18 cellular contexts compared by ENCODE assay signal in the genomic region with DNA sequence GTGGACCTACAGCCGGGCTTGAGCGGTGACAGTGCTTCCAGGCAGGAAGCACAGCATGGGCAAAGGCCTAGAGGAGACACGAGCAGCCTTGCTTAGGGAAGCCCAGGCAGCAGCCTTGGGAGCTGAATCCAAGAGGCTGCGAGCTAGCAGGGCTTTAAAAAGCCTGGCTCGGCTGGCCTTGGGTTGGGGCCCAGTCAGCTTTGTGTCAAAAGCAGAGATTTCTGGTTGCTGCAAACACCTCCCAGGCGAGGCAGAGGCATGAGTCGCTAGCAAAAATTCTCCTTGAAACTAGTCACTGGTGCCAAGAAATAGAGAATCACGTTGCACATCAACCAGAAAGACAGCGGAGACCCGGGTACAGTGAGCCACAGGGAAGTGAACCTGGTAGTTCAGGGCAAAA. TPM values are rescaled to one million over a fixed set of nuclear protein-coding genes. Genes with fewer than 3 reads are reported as not detected.
DNase-seq lines count a peak whose midpoint lies in the region; ATAC-seq, FAIRE-seq and TF ChIP-seq lines count a peak whose summit lies in the region.
"Had no signal": no experiment of that assay in that cellular context is flagged by ENCODE, and none has a peak within 500 bp of the region (broad histone marks: within the 10 kb centered on the region; RNA-seq: fewer than 3 reads in every experiment).

No MANE protein-coding gene starts in this region.

- H3K9me3 ChIP-seq in A549, result no peaks in the 10 kb centered on the region
- H3K9me3 ChIP-seq: ovary had no signal

- CTCF ChIA-PET in A549 (lab: Yijun Ruan, JAX), result interaction anchor here (0.6 to 1.2 kb wide), 2 partner anchors 10 to 102 kb away, joined by 3 read pairs; no protein-coding TSS in a partner anchor

- peak overlapping the region; percentile 30 to 63; a peak in 3 of 6 replicates for H3K27ac ChIP-seq in A549
- H3K27ac ChIP-seq: ovary had no signal

- H3K4me3 ChIP-seq in A549, result no peak overlapping the region
- no peak overlapping the region for H3K4me3 ChIP-seq in cardiac fibroblast (replicated peaks in 1 of 2; ENCODE audit: low read depth in 2 of 2, low read length in 2 of 2)
- H3K4me3 ChIP-seq: ovary had no signal

- no peaks in the 10 kb centered on the region for H3K36me3 Mint-ChIP-seq in activated naive CD8-positive, alpha-beta T cell treated with anti-CD3 and anti-CD28 coated beads for 36 hours
- H3K36me3 Mint-ChIP-seq in type B pancreatic cell, result no peaks in the 10 kb centered on the region
- H3K36me3 Mint-ChIP-seq: activated naive CD8-positive, alpha-beta T cell treated with anti-CD3 and anti-CD28 coated beads, Interleukin-2, amount 10 ng/mL, durations not matched to agents 7 days and 5 days had no signal

- H3K9me3 Mint-ChIP-seq in activated naive CD8-positive, alpha-beta T cell treated with anti-CD3 and anti-CD28 coated beads for 36 hours, result no peaks in the 10 kb centered on the region
- H3K9me3 Mint-ChIP-seq in type B pancreatic cell, result no peaks in the 10 kb centered on the region
- H3K9me3 Mint-ChIP-seq: activated naive CD8-positive, alpha-beta T cell treated with anti-CD3 and anti-CD28 coated beads, Interleukin-2, amount 10 ng/mL, durations not matched to agents 7 days and 5 days had no signal

- DNase-seq in A549 (ENCODE audit: low read depth in 1 of 2, low spot score in 1 of 2) (no peak), HK-2 (ENCODE audit: unreplicated experiment) (peak; percentile 8), cardiac fibroblast (ENCODE audit: low read depth in 2 of 2) (peak; percentile 46 to 48), medulla oblongata (ENCODE audit: extremely low spot score) (peak; percentile 33), frontal cortex (ENCODE audit: low spot score in 2 of 2) (no peak), type B pancreatic cell (ENCODE audit: extremely low spot score, unreplicated experiment) (no peak), left colon (no peak)
- DNase-seq in activated naive CD8-positive, alpha-beta T cell treated with anti-CD3 and anti-CD28 coated beads for 36 hours, result no peak
- DNase-seq: activated naive CD8-positive, alpha-beta T cell treated with anti-CD3 and anti-CD28 coated beads, Interleukin-2, amount 10 ng/mL, durations not matched to agents 7 days and 5 days; GF-D8; NCI-H2107; ovary; stimulated activated CD4-positive, alpha-beta T cell treated with anti-CD3 and anti-CD28 coated beads, Interleukin-4, amount 100 ng/mL, for 4 hours had no signal

- peak overlapping the region; percentile 37; the same call in 2 of the 3 replicates for H3K4me2 ChIP-seq in A549

- no peak for TF ChIP-seq EP300 in A549 (IDR thresholded peaks at IDR 0.05)

- peaks cover 11% of the 10 kb centered on the region; the same call in 2 of the 3 replicates for H3K4me1 ChIP-seq in A549

- 38% methylated on average over 10 of the region's 10 CpGs for WGBS in A549 (ENCODE audit: missing lambda C conversion rate)

- ATAC-seq in A549 (peak; percentile 40 to 63; a peak in 4 of 6 replicates), left colon (no peak)

- no peak for FAIRE-seq in A549 (lab: Jason Lieb, UNC)
- no peak for FAIRE-seq in frontal cortex (lab: Jason Lieb, UNC)
- FAIRE-seq: keratinocyte had no signal

- intact Hi-C loops in left colon (cut with DNase I, micrococcal nuclease), result no loop called here

- no peaks in the 10 kb centered on the region for H3K4me1 Mint-ChIP-seq in activated naive CD8-positive, alpha-beta T cell treated with anti-CD3 and anti-CD28 coated beads for 36 hours
- H3K4me1 Mint-ChIP-seq in type B pancreatic cell (ENCODE audit: unreplicated experiment), result no peaks in the 10 kb centered on the region
- H3K4me1 Mint-ChIP-seq: activated naive CD8-positive, alpha-beta T cell treated with anti-CD3 and anti-CD28 coated beads, Interleukin-2, amount 10 ng/mL, durations not matched to agents 7 days and 5 days had no signal

- TF ChIP-seq RAD21 in A549 (conservative IDR thresholded peaks at IDR 0.05 in 1 of 2, IDR thresholded peaks at IDR 0.05 in 1 of 2), result no peak

- no peak for TF ChIP-seq POLR2A in A549 (IDR thresholded peaks at IDR 0.05; ENCODE audit: low read length)

- H3K4me3 Mint-ChIP-seq in activated naive CD8-positive, alpha-beta T cell treated with anti-CD3 and anti-CD28 coated beads for 36 hours, result no peak overlapping the region
- no peak overlapping the region for H3K4me3 Mint-ChIP-seq in type B pancreatic cell
- H3K4me3 Mint-ChIP-seq: activated naive CD8-positive, alpha-beta T cell treated with anti-CD3 and anti-CD28 coated beads, Interleukin-2, amount 10 ng/mL, durations not matched to agents 7 days and 5 days had no signal

- no peak for TF ChIP-seq CTCF in A549 (IDR thresholded peaks at IDR 0.05)
- no peak for TF ChIP-seq CTCF in cardiac fibroblast (IDR thresholded peaks at IDR 0.05; ENCODE audit: low read depth, low read length)
- TF ChIP-seq CTCF in type B pancreatic cell (conservative IDR thresholded peaks at IDR 0.05), result no peak

- no peaks in the 10 kb centered on the region for H3K27me3 Mint-ChIP-seq in activated naive CD8-positive, alpha-beta T cell treated with anti-CD3 and anti-CD28 coated beads for 36 hours
- peaks cover 4% of the 10 kb centered on the region for H3K27me3 Mint-ChIP-seq in type B pancreatic cell

- POLR2A ChIA-PET in A549 (lab: Yijun Ruan, JAX), result no interaction called here

- no peak overlapping the region for H3K27ac Mint-ChIP-seq in activated naive CD8-positive, alpha-beta T cell treated with anti-CD3 and anti-CD28 coated beads for 36 hours
- no peak overlapping the region for H3K27ac Mint-ChIP-seq in type B pancreatic cell
- H3K27ac Mint-ChIP-seq: activated naive CD8-positive, alpha-beta T cell treated with anti-CD3 and anti-CD28 coated beads, Interleukin-2, amount 10 ng/mL, durations not matched to agents 7 days and 5 days had no signal

TF ChIP-seq in A549, 52 proteins besides CTCF, POLR2A, EP300 and RAD21 (continues in another document):
- TF ChIP-seq HEYL (CRISPR knock-in tag; IDR thresholded peaks at IDR 0.05) (no peak), RARB (CRISPR knock-in tag; IDR thresholded peaks at IDR 0.05) (no peak), CBX2 (IDR thresholded peaks at IDR 0.05; ENCODE audit: borderline replicate concordance, low read depth) (no peak), HOXB13 (CRISPR knock-in tag; IDR thresholded peaks at IDR 0.05; ENCODE audit: low read depth) (no peak), JUN (IDR thresholded peaks at IDR 0.05) (no peak), TFCP2L1 (CRISPR knock-in tag; IDR thresholded peaks at IDR 0.05) (no peak), NPAS2 (CRISPR knock-in tag; IDR thresholded peaks at IDR 0.05; ENCODE audit: borderline replicate concordance) (no peak), CHD4 (IDR thresholded peaks at IDR 0.05; ENCODE audit: borderline replicate concordance) (no peak), RNF2 (IDR thresholded peaks at IDR 0.05; ENCODE audit: borderline replicate concordance, low read depth) (no peak), MAFK (IDR thresholded peaks at IDR 0.05; ENCODE audit: partially characterized antibody) (no peak), CBX8 (IDR thresholded peaks at IDR 0.05) (no peak), NR3C1 (IDR thresholded peaks at IDR 0.05) (no peak), EHMT2 (IDR thresholded peaks at IDR 0.05; ENCODE audit: low read depth) (no peak), SREBF2 (IDR thresholded peaks at IDR 0.05) (no peak), ZC3H11A (IDR thresholded peaks at IDR 0.05) (no peak), FOSL2 (IDR thresholded peaks at IDR 0.05) (no peak), FOSL2 (CRISPR knock-in tag; IDR thresholded peaks at IDR 0.05) (no peak)
- TF ChIP-seq, protein P1, sequence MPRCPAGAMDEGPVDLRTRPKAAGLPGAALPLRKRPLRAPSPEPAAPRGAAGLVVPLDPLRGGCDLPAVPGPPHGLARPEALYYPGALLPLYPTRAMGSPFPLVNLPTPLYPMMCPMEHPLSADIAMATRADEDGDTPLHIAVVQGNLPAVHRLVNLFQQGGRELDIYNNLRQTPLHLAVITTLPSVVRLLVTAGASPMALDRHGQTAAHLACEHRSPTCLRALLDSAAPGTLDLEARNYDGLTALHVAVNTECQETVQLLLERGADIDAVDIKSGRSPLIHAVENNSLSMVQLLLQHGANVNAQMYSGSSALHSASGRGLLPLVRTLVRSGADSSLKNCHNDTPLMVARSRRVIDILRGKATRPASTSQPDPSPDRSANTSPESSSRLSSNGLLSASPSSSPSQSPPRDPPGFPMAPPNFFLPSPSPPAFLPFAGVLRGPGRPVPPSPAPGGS (IDR thresholded peaks at IDR 0.05), result no peak
- TF ChIP-seq, protein P2, sequence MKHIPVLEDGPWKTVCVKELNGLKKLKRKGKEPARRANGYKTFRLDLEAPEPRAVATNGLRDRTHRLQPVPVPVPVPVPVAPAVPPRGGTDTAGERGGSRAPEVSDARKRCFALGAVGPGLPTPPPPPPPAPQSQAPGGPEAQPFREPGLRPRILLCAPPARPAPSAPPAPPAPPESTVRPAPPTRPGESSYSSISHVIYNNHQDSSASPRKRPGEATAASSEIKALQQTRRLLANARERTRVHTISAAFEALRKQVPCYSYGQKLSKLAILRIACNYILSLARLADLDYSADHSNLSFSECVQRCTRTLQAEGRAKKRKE (CRISPR knock-in tag; IDR thresholded peaks at IDR 0.05; ENCODE audit: low read depth), result no peak

RNA-seq across cellular contexts. Expression of a gene that starts 16.1 kb away (rescaled TPM):
- polyA plus RNA-seq in A549 (2011; rRNA removed) (not detected in 2 replicates), A549 (2017; fragmentation: RNase III; extraction: RNeasy Plus Mini Kit Qiagen cat#74134 plus additional on column Dnase treatment) (not detected in 3 replicates)
- polyA plus RNA-seq in A549 (2012; cell fraction: cytosol; rRNA removed), result not detected in 2 replicates
- not detected in 2 replicates for polyA plus RNA-seq in A549 (2012; cell fraction: nucleus; rRNA removed)
- not detected in 2 replicates for polyA minus RNA-seq in A549 (2011; rRNA and poly(A)+ RNA removed)
- total RNA-seq in frontal cortex (not detected), type B pancreatic cell (ENCODE audit: low replicate concordance) (0.22 TPM in 1 of 2 replicates, not detected in the other), left colon (not detected)
- total RNA-seq in activated naive CD8-positive, alpha-beta T cell treated with anti-CD3 and anti-CD28 coated beads for 36 hours, result not detected
- total RNA-seq: activated CD8-positive, alpha-beta memory T cell treated with anti-CD3 and anti-CD28 coated beads for 36 hours; activated naive CD8-positive, alpha-beta T cell treated with anti-CD3 and anti-CD28 coated beads, Interleukin-2, amount 10 ng/mL, durations not matched to agents 7 days and 5 days; OCI-LY7; ovary; subcutaneous adipose tissue had no signal
- polyA plus RNA-seq: AG04450, keratinocyte, ovary had no signal

RNA-seq across cellular contexts. Expression of a gene that starts 27.9 kb away (rescaled TPM):
- polyA plus RNA-seq in A549 (2011; rRNA removed), result not detected in 2 replicates
- not detected in 2 replicates for polyA plus RNA-seq in A549 (2012; cell fraction: cytosol; rRNA removed)
- not detected in 2 replicates for polyA plus RNA-seq in A549 (2012; cell fraction: nucleus; rRNA removed)
- polyA plus RNA-seq in A549 (2017; fragmentation: RNase III; extraction: RNeasy Plus Mini Kit Qiagen cat#74134 plus additional on column Dnase treatment), result not detected in 3 replicates
- polyA minus RNA-seq in A549 (2011; rRNA and poly(A)+ RNA removed), result not detected in 2 replicates
- not detected for total RNA-seq in frontal cortex
- total RNA-seq in activated naive CD8-positive, alpha-beta T cell treated with anti-CD3 and anti-CD28 coated beads for 36 hours, result not detected
- total RNA-seq in type B pancreatic cell (ENCODE audit: low replicate concordance), result not detected in 2 replicates
- not detected for total RNA-seq in left colon
- total RNA-seq: activated CD8-positive, alpha-beta memory T cell treated with anti-CD3 and anti-CD28 coated beads for 36 hours; activated naive CD8-positive, alpha-beta T cell treated with anti-CD3 and anti-CD28 coated beads, Interleukin-2, amount 10 ng/mL, durations not matched to agents 7 days and 5 days; OCI-LY7; ovary; subcutaneous adipose tissue had no signal
- polyA plus RNA-seq: AG04450, keratinocyte, ovary had no signal

Comparison
In these comparisons a context has a peak if more than half of its experiments do, and no peak if none do; other contexts are left out.
1. DNase-seq: peak in HK-2 (single experiment), cardiac fibroblast (2 of 2) and medulla oblongata (single experiment); none in A549 (0 of 2), frontal cortex (0 of 2), activated naive CD8-positive, alpha-beta T cell treated with anti-CD3 and anti-CD28 coated beads for 36 hours (single experiment), type B pancreatic cell (single experiment) and left colon (0 of 2).